31 cellular contexts compared by ENCODE assay signal in genomic region chr2:225486226-225486625, GRCh38.
"Had no signal": no experiment of that assay in that cellular context is flagged by ENCODE, and none has a peak within 500 bp of the region (broad histone marks: within the 10 kb centered on the region; RNA-seq: fewer than 3 reads in every experiment).

No MANE protein-coding gene starts in this region.

- H3K27me3 Mint-ChIP-seq: activated CD8-positive, alpha-beta memory T cell treated with anti-CD3 and anti-CD28 coated beads, Interleukin-2, amount 10 ng/mL, durations not matched to agents 7 days and 5 days; activated T-cell treated with anti-CD3 and anti-CD28 coated beads, Interleukin-2, amount 50 U/mL, for 24 hours had no signal

- H3K4me1 Mint-ChIP-seq: activated CD8-positive, alpha-beta memory T cell treated with anti-CD3 and anti-CD28 coated beads, Interleukin-2, amount 10 ng/mL, durations not matched to agents 7 days and 5 days; T-cell had no signal

- H3K27ac ChIP-seq: brain microvascular endothelial cell, cardiac muscle cell, SK-N-MC, VCaP had no signal

- H3K4me3 Mint-ChIP-seq: activated CD8-positive, alpha-beta memory T cell treated with anti-CD3 and anti-CD28 coated beads, Interleukin-2, amount 10 ng/mL, durations not matched to agents 7 days and 5 days; activated naive CD8-positive, alpha-beta T cell; activated T-cell treated with anti-CD3 and anti-CD28 coated beads, Interleukin-2, amount 50 U/mL, for 24 hours; activated T-helper 1 cell treated with anti-CD3 and anti-CD28 coated beads, Interleukin-12 subunit alpha, Interleukin-12 subunit beta, Interleukin-2, Interleukin-4 antibody, amounts not matched to agents 30 ng/mL and 10 ng/mL and 1 ng/mL, durations not matched to agents 14 hours and 24 hours and 36 hours; T-cell had no signal

- DNase-seq: activated CD4-positive, alpha-beta T cell treated with anti-CD3 and anti-CD28 coated beads for 48 hours; activated CD4-positive, alpha-beta T cell treated with anti-CD3 and anti-CD28 coated beads, Interleukin-2, amount 50 U/mL, for 48 hours; activated CD8-positive, alpha-beta memory T cell treated with anti-CD3 and anti-CD28 coated beads, Interleukin-2, amount 10 ng/mL, durations not matched to agents 7 days and 5 days; activated effector memory CD4-positive, alpha-beta T cell treated with Interleukin-2 at 50 U/mL for 16 hours; activated naive CD4-positive, alpha-beta T cell; activated T-cell treated with anti-CD3 and anti-CD28 coated beads, Interleukin-2, amount 50 U/mL, for 24 hours; brain microvascular endothelial cell; cerebellar nuclear complex; Karpas-422; MM.1S; NCI-H1105; NCI-H1436; NCI-H1694 treated with DMSO at 0.1 percent for 48 hours; NCI-H2029 treated with DMSO at 0.1 percent for 48 hours; NCI-H345; NCI-H510A; NCI-H748 treated with DMSO at 0.1 percent for 48 hours; NK-92 treated with Interleukin-12 subunit alpha and Interleukin-12 subunit beta, amount 100 ng/mL, for 24 hours; OCI-M1; RPMI8226; T-cell; T-helper 2 cell had no signal

- ATAC-seq: activated CD4-positive, CD25-positive, alpha-beta regulatory T cell treated with anti-CD3 and anti-CD28 coated beads, Interleukin-2, amount 50 U/mL, for 24 hours; activated CD8-positive, alpha-beta memory T cell treated with anti-CD3 and anti-CD28 coated beads, Interleukin-2, amount 10 ng/mL, durations not matched to agents 7 days and 5 days; K562; Panc1; Right ventricle myocardium inferior; T-cell had no signal

- H3K27ac Mint-ChIP-seq: activated CD8-positive, alpha-beta memory T cell treated with anti-CD3 and anti-CD28 coated beads, Interleukin-2, amount 10 ng/mL, durations not matched to agents 7 days and 5 days; activated naive CD8-positive, alpha-beta T cell; activated T-cell treated with anti-CD3 and anti-CD28 coated beads, Interleukin-2, amount 50 U/mL, for 24 hours; activated T-helper 1 cell treated with anti-CD3 and anti-CD28 coated beads, Interleukin-12 subunit alpha, Interleukin-12 subunit beta, Interleukin-2, Interleukin-4 antibody, amounts not matched to agents 30 ng/mL and 10 ng/mL and 1 ng/mL, durations not matched to agents 14 hours and 24 hours and 36 hours; T-cell had no signal

- H3K9me3 Mint-ChIP-seq: activated T-cell treated with anti-CD3 and anti-CD28 coated beads, Interleukin-2, amount 50 U/mL, for 24 hours; activated T-helper 1 cell treated with anti-CD3 and anti-CD28 coated beads, Interleukin-12 subunit alpha, Interleukin-12 subunit beta, Interleukin-2, Interleukin-4 antibody, amounts not matched to agents 30 ng/mL and 10 ng/mL and 1 ng/mL, durations not matched to agents 14 hours and 24 hours and 36 hours had no signal

- H3K36me3 Mint-ChIP-seq: activated CD8-positive, alpha-beta memory T cell treated with anti-CD3 and anti-CD28 coated beads, Interleukin-2, amount 10 ng/mL, durations not matched to agents 7 days and 5 days; activated naive CD8-positive, alpha-beta T cell; T-cell had no signal
